Comparison of ENCODE assay signal across 14 cellular contexts in the genomic region with DNA sequence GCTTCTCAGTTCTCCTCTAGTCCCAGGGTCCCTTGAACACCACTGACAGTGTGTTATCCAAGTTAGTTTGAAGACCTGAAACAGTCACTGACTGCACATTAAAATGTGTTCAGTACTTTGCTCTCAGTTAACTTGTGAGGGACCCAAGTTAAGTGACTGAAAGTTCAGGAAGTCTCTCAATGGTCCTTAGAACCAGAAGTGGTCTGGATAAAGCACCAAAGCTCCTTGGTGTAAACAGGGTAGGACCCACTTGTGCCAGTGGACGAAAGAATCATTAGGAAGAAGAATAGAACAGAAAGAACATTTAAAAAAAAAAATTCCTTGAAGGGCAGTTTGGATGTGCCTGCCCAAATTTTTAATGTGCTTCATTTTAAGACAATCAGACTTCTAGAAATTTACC. TPM values are rescaled to one million over a fixed set of nuclear protein-coding genes. Genes with fewer than 3 reads are reported as not detected.
A peak's percentile ranks its signal among the peaks of the same experiment; 100 is the strongest.
DNase-seq lines count a peak whose midpoint lies in the region; ATAC-seq and TF ChIP-seq lines count a peak whose summit lies in the region.
"Had no signal": no experiment of that assay in that cellular context is flagged by ENCODE, and none has a peak within 500 bp of the region (broad histone marks: within the 10 kb centered on the region; RNA-seq: fewer than 3 reads in every experiment).

No MANE protein-coding gene starts in this region.

- H3K9me3 ChIP-seq in left ventricle myocardium inferior (replicated peaks) (no peaks in the 10 kb centered on the region), body of pancreas (no peaks in the 10 kb centered on the region), upper lobe of right lung (no peaks in the 10 kb centered on the region)

- H3K9me3 Mint-ChIP-seq in naive B cell = no peaks in the 10 kb centered on the region
- H3K9me3 Mint-ChIP-seq: CD8-positive, alpha-beta T cell; natural killer cell; type B pancreatic cell had no signal

- H3K4me3 ChIP-seq in left ventricle myocardium inferior = no peak overlapping the region
- H3K4me3 ChIP-seq in body of pancreas = no peak overlapping the region
- H3K4me3 ChIP-seq in upper lobe of right lung = no peak overlapping the region

- no peak for DNase-seq in left ventricle myocardium inferior
- no peak for DNase-seq in Right ventricle myocardium inferior (ENCODE audit: missing footprints)
- no peak for DNase-seq in body of pancreas
- DNase-seq in naive B cell = no peak
- no peak for DNase-seq in upper lobe of right lung
- DNase-seq in ureter (ENCODE audit: low spot score) = no peak
- no peak for DNase-seq in activated CD4-positive, alpha-beta T cell treated with anti-CD3 and anti-CD28 coated beads for 4 hours
- DNase-seq: CD8-positive, alpha-beta T cell; natural killer cell; NCI-H2081 treated with DMSO at 0.1 percent for 48 hours; NCI-H526 treated with DMSO at 0.1 percent for 48 hours had no signal

- peaks cover 85% of the 10 kb centered on the region for H3K36me3 ChIP-seq in left ventricle myocardium inferior
- peaks cover 0 to 1% of the 10 kb centered on the region in 2 donors for H3K36me3 ChIP-seq in body of pancreas (replicated peaks in 1 of 2; ENCODE audit: insufficient read depth in 1 of 2, low read depth in 2 of 2)
- H3K36me3 ChIP-seq in upper lobe of right lung = peaks cover 54% of the 10 kb centered on the region

- H3K27ac Mint-ChIP-seq in naive B cell = peak overlapping the region in 5 of 6 donors; percentile 18 to 95 (median 85)
- H3K27ac Mint-ChIP-seq: CD8-positive, alpha-beta T cell; type B pancreatic cell had no signal

- H3K27ac ChIP-seq in left ventricle myocardium inferior (replicated peaks) = peak overlapping the region; percentile 55
- peak overlapping the region in 3 of 4 donors; percentile 58 to 66 (median 64) for H3K27ac ChIP-seq in body of pancreas
- H3K27ac ChIP-seq in upper lobe of right lung = peak overlapping the region; percentile 49

- ATAC-seq in Right ventricle myocardium inferior (no peak), body of pancreas (no peak), naive B cell (ENCODE audit: low read depth in 2 of 2) (no peak), upper lobe of right lung (peak; percentile 62), GM19324 (IDR thresholded peaks at IDR 0.05; ENCODE audit: low FRiP score, unreplicated experiment) (no peak)
- ATAC-seq: CD8-positive, alpha-beta T cell; natural killer cell; Panc1 had no signal

- TF ChIP-seq POLR2A in body of pancreas (IDR thresholded peaks at IDR 0.05) = no peak

- TF ChIP-seq CTCF in left ventricle myocardium inferior (IDR thresholded peaks at IDR 0.05; ENCODE audit: borderline replicate concordance) (no peak), body of pancreas (IDR thresholded peaks at IDR 0.05) (no peak), upper lobe of right lung (IDR thresholded peaks at IDR 0.05) (no peak)

- intact Hi-C loops in left ventricle myocardium inferior (cut with micrococcal nuclease) (no loop called here), Right ventricle myocardium inferior (cut with DNase I) (no loop called here), body of pancreas (cut with DNase I) (no loop called here), upper lobe of right lung (cut with DNase I) (no loop called here)

- H3K4me1 Mint-ChIP-seq in naive B cell = peaks cover 69 to 82% (median 74%) of the 10 kb centered on the region in 3 donors

- H3K36me3 Mint-ChIP-seq in naive B cell = peaks cover 19 to 37% of the 10 kb centered on the region in 2 donors

- WGBS in body of pancreas, 2 donors = 59 to 85% methylated on average over 1 of the region's 1 CpG

- H3K4me1 ChIP-seq in left ventricle myocardium inferior (peaks cover 66% of the 10 kb centered on the region), body of pancreas (peaks cover 54% of the 10 kb centered on the region), upper lobe of right lung (peaks cover 54% of the 10 kb centered on the region)

- peak overlapping the region in 6 of 8 donors; percentile 46 to 83 (median 72) for H3K4me3 Mint-ChIP-seq in naive B cell
- H3K4me3 Mint-ChIP-seq: CD8-positive, alpha-beta T cell; natural killer cell; type B pancreatic cell had no signal

- H3K27me3 ChIP-seq in left ventricle myocardium inferior (ENCODE audit: low read depth) = no peaks in the 10 kb centered on the region
- no peaks in the 10 kb centered on the region for H3K27me3 ChIP-seq in body of pancreas
- no peaks in the 10 kb centered on the region for H3K27me3 ChIP-seq in upper lobe of right lung

- H3K27me3 Mint-ChIP-seq in naive B cell = no peaks in the 10 kb centered on the region
- H3K27me3 Mint-ChIP-seq: type B pancreatic cell had no signal

RNA-seq across cellular contexts. Expression of a gene that starts 45.1 kb away (rescaled TPM):
- total RNA-seq in left ventricle myocardium inferior (7.0 TPM), Right ventricle myocardium inferior (8.4 TPM), body of pancreas (1 to 10 TPM; 3.6 to 4.6 TPM), upper lobe of right lung (43.5 TPM), ureter (24.4 TPM)
- 10 to 100 TPM in 2 of 6 donors, 1 to 10 TPM in 4; 7.0 to 16.8 (median 8.6) TPM for polyA plus RNA-seq in naive B cell (ENCODE audit: low read depth in 6 of 6)
